11 cellular contexts compared by ENCODE assay signal in the genomic region with DNA sequence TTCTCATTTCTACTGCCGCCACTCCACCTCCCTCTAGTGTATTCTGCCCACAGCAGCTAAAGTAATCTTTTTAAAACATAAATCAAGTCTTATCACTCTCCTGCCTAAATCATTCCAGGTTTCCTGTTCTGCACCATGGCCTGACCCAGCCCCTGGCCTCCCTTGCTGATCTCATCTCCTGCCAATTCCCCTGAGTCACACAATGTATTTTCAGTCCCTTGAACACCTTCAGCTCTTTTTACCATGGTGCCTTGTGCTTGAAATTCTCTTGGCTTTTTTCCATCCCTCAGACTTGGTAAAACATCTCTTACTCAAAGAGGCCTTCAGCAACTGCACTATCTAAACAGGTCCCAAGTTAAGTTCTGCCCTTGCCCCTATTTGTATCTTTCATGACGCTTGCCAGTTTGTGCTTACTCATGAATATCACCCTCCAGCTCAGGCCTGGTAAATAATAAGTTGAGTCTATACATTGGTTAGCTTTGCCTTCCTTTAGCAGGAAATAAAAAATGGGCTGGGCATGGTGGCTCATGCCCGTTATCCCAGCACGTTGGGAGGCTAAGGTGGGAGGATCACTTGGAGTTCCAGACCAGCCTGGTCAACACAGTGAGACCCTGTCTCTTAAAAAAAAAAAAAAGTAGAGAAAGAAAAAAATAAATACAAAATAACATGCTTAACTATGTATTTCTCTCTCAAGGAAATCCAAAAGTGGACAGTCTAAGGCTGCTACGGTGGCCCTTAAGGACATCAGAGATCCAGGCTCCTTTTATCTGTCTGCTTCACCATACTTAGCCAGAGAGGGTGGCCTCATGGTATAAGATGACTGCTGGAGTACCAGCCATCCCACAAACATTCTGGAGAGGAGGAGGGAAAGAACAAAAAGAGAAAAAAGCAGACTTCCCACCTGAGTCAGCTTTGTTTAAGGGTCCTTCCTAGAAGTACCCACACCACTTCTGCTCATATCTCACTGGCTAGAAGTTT.
DNase-seq lines count a peak whose midpoint lies in the region; ATAC-seq, FAIRE-seq and TF ChIP-seq lines count a peak whose summit lies in the region.
"Had no signal": no experiment of that assay in that cellular context is flagged by ENCODE, and none has a peak within 500 bp of the region (broad histone marks: within the 10 kb centered on the region; RNA-seq: fewer than 3 reads in every experiment).

No MANE protein-coding gene starts in this region.

- peaks cover 12% of the 10 kb centered on the region for H3K4me1 ChIP-seq in mammary epithelial cell (ENCODE audit: insufficient read depth, low read length)
- H3K4me1 ChIP-seq: transverse colon had no signal

- peaks cover 14% of the 10 kb centered on the region for H3K36me3 ChIP-seq in mammary epithelial cell (ENCODE audit: insufficient read depth, low read length)

- CTCF ChIA-PET in mammary epithelial cell (lab: Charles Lee; ENCODE audit: low non-redundant PET), result no interaction called here

- dilution Hi-C loops in mammary epithelial cell (cut with HindIII; ENCODE audit: low sequenced_read_pairs), result no loop called here

- in situ Hi-C loops in mammary epithelial cell (cut with MboI; ENCODE audit: low sequenced_read_pairs in 2 of 2), result no loop called here

- no peak for FAIRE-seq in frontal cortex (lab: Jason Lieb, UNC)

- no peaks in the 10 kb centered on the region for H4K20me1 ChIP-seq in mammary epithelial cell (ENCODE audit: insufficient read depth, low read length)

- no peak overlapping the region for H3K4me3 ChIP-seq in mammary epithelial cell (replicated peaks in 1 of 3; ENCODE audit: insufficient read depth in 1 of 3, low read depth in 2 of 3, low read length in 3 of 3)
- H3K4me3 ChIP-seq: BLaER1 treated with 17β-estradiol and CSF1 and Interleukin-3, amounts not matched to agents 10 nM and 100 nM; transverse colon had no signal

- H3K27me3 Mint-ChIP-seq in activated T-helper 17 cell treated with anti-CD3 and anti-CD28 coated beads, Interleukin-2, amount 50 U/mL, for 72 hours, result no peaks in the 10 kb centered on the region

- no peaks in the 10 kb centered on the region for H3K9me3 Mint-ChIP-seq in activated T-helper 17 cell treated with anti-CD3 and anti-CD28 coated beads, Interleukin-2, amount 50 U/mL, for 72 hours

- intact Hi-C loops in Right ventricle myocardium superior (cut with DNase I) (loop anchor here (10.0 kb wide), 1 partner anchor 111 kb away; no protein-coding TSS in a partner anchor), cardiac septum (cut with DNase I) (no loop called here), mammary epithelial cell (cut with micrococcal nuclease) (loop anchor here (10.0 kb wide), 1 partner anchor 231 kb away; a partner anchor contains a TSS), left colon (cut with DNase I, micrococcal nuclease) (no loop called here)

- 77% methylated on average over 5 of the region's 5 CpGs for WGBS in mammary epithelial cell (ENCODE audit: low coverage, missing lambda C conversion rate)

- no peak overlapping the region for H3K9ac ChIP-seq in mammary epithelial cell (ENCODE audit: insufficient read depth, low read length)
- H3K9ac ChIP-seq: BLaER1 treated with 17β-estradiol and CSF1 and Interleukin-3, amounts not matched to agents 10 nM and 100 nM had no signal

- H3K4me1 Mint-ChIP-seq in activated T-helper 17 cell treated with anti-CD3 and anti-CD28 coated beads, Interleukin-2, amount 50 U/mL, for 72 hours, result no peaks in the 10 kb centered on the region

- peaks cover 5% of the 10 kb centered on the region for H3K9me3 ChIP-seq in mammary epithelial cell (replicated peaks; ENCODE audit: insufficient read depth, low read length)
- H3K9me3 ChIP-seq: transverse colon had no signal

- peaks cover 4% of the 10 kb centered on the region for H3K79me2 ChIP-seq in mammary epithelial cell (ENCODE audit: insufficient read depth, low read length)

- no peak overlapping the region for H3K4me3 Mint-ChIP-seq in activated T-helper 17 cell treated with anti-CD3 and anti-CD28 coated beads, Interleukin-2, amount 50 U/mL, for 72 hours

- H2AFZ ChIP-seq in mammary epithelial cell (ENCODE audit: low read depth, low read length), result no peak overlapping the region

- TF ChIP-seq CTCF in mammary epithelial cell (conservative IDR thresholded peaks at IDR 0.05 in 1 of 2, IDR thresholded peaks at IDR 0.05 in 1 of 2; ENCODE audit: extremely low read depth in 1 of 2, insufficient read depth in 1 of 2, low read depth in 1 of 2, low read length in 2 of 2), result no peak

- no TSS peak for BruUV-seq in mammary epithelial cell (replicated peaks; lab: Mats Ljungman, UMichigan)

- H3K27ac ChIP-seq in mammary epithelial cell (ENCODE audit: insufficient read depth, low read depth, low read length), result no peak overlapping the region
- H3K27ac ChIP-seq: BLaER1 treated with 17β-estradiol and CSF1 and Interleukin-3, amounts not matched to agents 10 nM and 100 nM; transverse colon had no signal

- no peak overlapping the region for H3K4me2 ChIP-seq in mammary epithelial cell (ENCODE audit: insufficient read depth, low read depth, low read length)
- H3K4me2 ChIP-seq: BLaER1 treated with 17β-estradiol and CSF1 and Interleukin-3, amounts not matched to agents 10 nM and 100 nM had no signal

- DNase-seq in Right ventricle myocardium superior (no peak), cardiac septum (ENCODE audit: low spot score) (no peak), mammary epithelial cell (peak; percentile 87), left colon (no peak), frontal cortex (ENCODE audit: low spot score in 2 of 2) (no peak)
- no peak for DNase-seq in effector CD8-positive, alpha-beta T cell (lab: John Stamatoyannopoulos, UW)
- DNase-seq: activated naive CD4-positive, alpha-beta T cell treated with Interleukin-2 at 50 U/mL for 16 hours; transverse colon had no signal

- ATAC-seq in Right ventricle myocardium superior (ENCODE audit: poor library complexity) (peak; percentile 81), left colon (peak; percentile 8), HG03108 (IDR thresholded peaks at IDR 0.05; ENCODE audit: unreplicated experiment) (no peak)
- no peak for ATAC-seq in activated T-helper 17 cell treated with anti-CD3 and anti-CD28 coated beads, Interleukin-2, amount 50 U/mL, for 72 hours (replicated peaks)

- no peak overlapping the region for H3K27ac Mint-ChIP-seq in activated T-helper 17 cell treated with anti-CD3 and anti-CD28 coated beads, Interleukin-2, amount 50 U/mL, for 72 hours

- no peaks in the 10 kb centered on the region for H3K27me3 ChIP-seq in mammary epithelial cell (ENCODE audit: insufficient read depth, low read length)
- H3K27me3 ChIP-seq: BLaER1 treated with 17β-estradiol and CSF1 and Interleukin-3, amounts not matched to agents 10 nM and 100 nM; transverse colon had no signal

- peaks cover 100% of the 10 kb centered on the region for H3K36me3 Mint-ChIP-seq in activated T-helper 17 cell treated with anti-CD3 and anti-CD28 coated beads, Interleukin-2, amount 50 U/mL, for 72 hours (ENCODE audit: low read depth)

Comparison
In these comparisons a context has a peak if more than half of its experiments do, and no peak if none do; other contexts are left out.
1. intact Hi-C loops: an anchor here in Right ventricle myocardium superior (10.0 kb wide) and mammary epithelial cell (10.0 kb wide); none called in cardiac septum and left colon.
2. ATAC-seq: peak in Right ventricle myocardium superior (single experiment) and left colon (single experiment); none in activated T-helper 17 cell treated with anti-CD3 and anti-CD28 coated beads, Interleukin-2, amount 50 U/mL, for 72 hours (single experiment) and HG03108 (single experiment).